1 cellular context compared by ENCODE assay signal in genomic region chr3:130374908-130375307, GRCh38.
A peak's percentile ranks its signal among the peaks of the same experiment; 100 is the strongest.
TF ChIP-seq lines count a peak whose summit lies in the region.

No MANE protein-coding gene starts in this region.

TF ChIP-seq in K562, 482 proteins besides CTCF, POLR2A, EP300 and RAD21 (continues in another document):
- TF ChIP-seq SAFB2 (IDR thresholded peaks at IDR 0.05; ENCODE audit: borderline replicate concordance, low read depth, low read length, severe bottlenecking) (no peak), NONO (IDR thresholded peaks at IDR 0.05; ENCODE audit: low read depth in 2 of 2, low read length in 1 of 2) (no peak), HNRNPK (IDR thresholded peaks at IDR 0.05; ENCODE audit: low read depth, low read length, poor library complexity, severe bottlenecking) (no peak), STAT5A (IDR thresholded peaks at IDR 0.05; ENCODE audit: borderline replicate concordance, low read length) (no peak), JUN (IDR thresholded peaks at IDR 0.05; ENCODE audit: borderline replicate concordance, low read depth, low read length) (no peak), JUN (CRISPR knock-in tag; IDR thresholded peaks at IDR 0.05; ENCODE audit: borderline replicate concordance) (no peak), ATF1 (CRISPR knock-in tag; IDR thresholded peaks at IDR 0.05) (no peak), ATF1 (tag; IDR thresholded peaks at IDR 0.05) (no peak), MLLT1 (IDR thresholded peaks at IDR 0.05) (no peak), RNF219 (CRISPR knock-in tag; IDR thresholded peaks at IDR 0.05) (no peak), ZNF699 (CRISPR knock-in tag; IDR thresholded peaks at IDR 0.05; ENCODE audit: insufficient replicate concordance) (no peak), SRF (CRISPR knock-in tag; IDR thresholded peaks at IDR 0.05) (no peak), TEAD4 (IDR thresholded peaks at IDR 0.05; ENCODE audit: low read length) (peak; percentile 43; the same call in 1 of the 2 replicates), TEAD4 (CRISPR knock-in tag; IDR thresholded peaks at IDR 0.05; ENCODE audit: borderline replicate concordance) (no peak), CGGBP1 (CRISPR knock-in tag; IDR thresholded peaks at IDR 0.05) (no peak), HDAC8 (tag; IDR thresholded peaks at IDR 0.05) (no peak), HMBOX1 (IDR thresholded peaks at IDR 0.05) (peak; percentile 76; the same call in 1 of the 2 replicates), TCF7 (IDR thresholded peaks at IDR 0.05; ENCODE audit: borderline replicate concordance) (no peak), FOXK2 (conservative IDR thresholded peaks at IDR 0.05 in 1 of 2, IDR thresholded peaks at IDR 0.05 in 1 of 2; ENCODE audit: low read depth in 2 of 2) (no peak), ZNF592 (IDR thresholded peaks at IDR 0.05) (peak; percentile 41; the same call in 1 of the 2 replicates), ZSCAN29 (IDR thresholded peaks at IDR 0.05) (no peak), NCOR1 (IDR thresholded peaks at IDR 0.05) (peak; percentile 34; the same call in 1 of the 2 replicates), ZNF277 (CRISPR knock-in tag; IDR thresholded peaks at IDR 0.05; ENCODE audit: borderline replicate concordance) (no peak), E2F5 (CRISPR knock-in tag; IDR thresholded peaks at IDR 0.05) (no peak), UBTF (IDR thresholded peaks at IDR 0.05; ENCODE audit: borderline replicate concordance in 1 of 2, low read depth in 2 of 2, low read length in 2 of 2) (no peak), BRF1 (IDR thresholded peaks at IDR 0.05; ENCODE audit: borderline replicate concordance, extremely low read depth, insufficient read length) (no peak), GATAD2A (IDR thresholded peaks at IDR 0.05) (no peak), ZNF583 (CRISPR knock-in tag; IDR thresholded peaks at IDR 0.05) (no peak), ZNF584 (CRISPR knock-in tag; IDR thresholded peaks at IDR 0.05; ENCODE audit: low read depth) (no peak), SMAD4 (CRISPR knock-in tag; conservative IDR thresholded peaks at IDR 0.05) (no peak), CBFA2T3 (IDR thresholded peaks at IDR 0.05) (peak; percentile 77), ARID1B (IDR thresholded peaks at IDR 0.05) (peak; percentile 31; the same call in 1 of the 2 replicates), CBFA2T2 (conservative IDR thresholded peaks at IDR 0.05) (peak; percentile 57), RCOR1 (IDR thresholded peaks at IDR 0.05; ENCODE audit: borderline replicate concordance in 1 of 2, low read depth in 2 of 2, low read length in 2 of 2) (no peak), KLF10 (CRISPR knock-in tag; IDR thresholded peaks at IDR 0.05) (no peak), ZBTB33 (CRISPR knock-in tag; IDR thresholded peaks at IDR 0.05) (no peak), HBP1 (CRISPR knock-in tag; IDR thresholded peaks at IDR 0.05) (no peak), OTX1 (CRISPR knock-in tag; IDR thresholded peaks at IDR 0.05) (no peak), TAF15 (IDR thresholded peaks at IDR 0.05; ENCODE audit: low read depth, low read length) (no peak), BRD9 (IDR thresholded peaks at IDR 0.05; ENCODE audit: low read depth, partially characterized antibody) (no peak), PTTG1 (tag; IDR thresholded peaks at IDR 0.05; ENCODE audit: low read depth) (no peak), NR0B1 (IDR thresholded peaks at IDR 0.05; ENCODE audit: partially characterized antibody) (no peak), ARHGAP35 (IDR thresholded peaks at IDR 0.05; ENCODE audit: partially characterized antibody) (no peak), CEBPB (tag; IDR thresholded peaks at IDR 0.05) (no peak), TOE1 (IDR thresholded peaks at IDR 0.05; ENCODE audit: borderline replicate concordance) (no peak), TOE1 (CRISPR knock-in tag; IDR thresholded peaks at IDR 0.05; ENCODE audit: borderline replicate concordance, low read depth) (no peak), SRSF9 (IDR thresholded peaks at IDR 0.05; ENCODE audit: borderline replicate concordance, low read depth, low read length) (no peak), ZNF274 (IDR thresholded peaks at IDR 0.05; ENCODE audit: borderline replicate concordance, low read depth, low read length) (no peak), NR2F6 (CRISPR knock-in tag; IDR thresholded peaks at IDR 0.05) (no peak)
